In the genomic region with DNA sequence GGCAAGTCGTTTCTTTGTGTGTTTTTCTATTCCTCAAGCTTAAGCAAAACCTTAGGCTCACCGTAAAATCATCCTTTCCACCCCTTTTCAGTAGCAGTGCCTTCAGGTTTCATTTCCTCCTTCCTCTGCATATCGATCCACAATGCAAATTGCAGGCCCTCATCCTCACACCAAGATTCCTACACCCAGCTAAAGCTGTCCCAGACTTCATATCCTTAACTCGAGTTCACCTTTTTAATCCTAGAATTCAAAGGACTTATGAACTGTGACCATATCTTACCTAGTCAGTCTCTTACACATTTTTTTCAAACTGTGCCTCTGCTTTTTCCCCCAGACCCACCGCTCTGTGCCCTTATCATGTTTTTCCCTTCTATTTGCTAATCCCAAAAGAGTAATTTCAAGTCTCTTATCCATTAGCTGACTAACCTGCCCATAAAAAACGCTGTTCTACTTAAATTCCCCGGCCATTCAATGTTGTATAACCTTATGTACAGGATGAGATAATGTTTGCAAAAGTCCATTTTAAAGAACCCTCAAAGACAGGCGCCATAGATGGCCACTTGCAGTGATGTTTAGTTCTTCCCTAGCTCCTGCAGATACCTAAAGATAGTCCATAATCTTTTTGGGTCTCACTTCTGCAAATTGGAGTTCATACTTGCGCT, we compare ENCODE assay signal across 8 cellular contexts. TPM values are rescaled to one million over a fixed set of nuclear protein-coding genes. Genes with fewer than 3 reads are reported as not detected.
DNase-seq lines count a peak whose midpoint lies in the region; ATAC-seq and TF ChIP-seq lines count a peak whose summit lies in the region.

No MANE protein-coding gene starts in this region.

- H3K9me3 ChIP-seq in left ventricle myocardium inferior (replicated peaks): no peaks in the 10 kb centered on the region
- H3K9me3 ChIP-seq in ascending aorta: no peaks in the 10 kb centered on the region
- H3K9me3 ChIP-seq in mesenchymal stem cell (ENCODE audit: control insufficient read depth, low read length): no peaks in the 10 kb centered on the region

- H2BK15ac ChIP-seq in mesenchymal stem cell (ENCODE audit: low read depth, poor library complexity, severe bottlenecking): no peak overlapping the region

- TF ChIP-seq CTCF in left ventricle myocardium inferior (IDR thresholded peaks at IDR 0.05; ENCODE audit: borderline replicate concordance) (no peak), ascending aorta (IDR thresholded peaks at IDR 0.05) (no peak)

- H3K4me2 ChIP-seq in mesenchymal stem cell (ENCODE audit: low read length, poor library complexity, severe bottlenecking): peak overlapping the region; percentile 56

- ATAC-seq in Right ventricle myocardium superior (ENCODE audit: poor library complexity) (no peak), GM19023 (IDR thresholded peaks at IDR 0.05; ENCODE audit: unreplicated experiment) (no peak), GM18870 (IDR thresholded peaks at IDR 0.05; ENCODE audit: unreplicated experiment) (no peak)

- no peak overlapping the region for H2BK120ac ChIP-seq in mesenchymal stem cell (ENCODE audit: low read depth, low read length)

- H3K14ac ChIP-seq in mesenchymal stem cell (ENCODE audit: low read length in 2 of 2): no peak overlapping the region

- no peak overlapping the region for H4K8ac ChIP-seq in mesenchymal stem cell (ENCODE audit: low read length)

- H3K18ac ChIP-seq in mesenchymal stem cell (ENCODE audit: low read depth in 1 of 2, low read length in 2 of 2): no peak overlapping the region

- 21% methylated on average over 8 of the region's 9 CpGs for WGBS in mesenchymal stem cell

- no peak overlapping the region for H2AK5ac ChIP-seq in mesenchymal stem cell (ENCODE audit: low read length, severe bottlenecking)

- H2AFZ ChIP-seq in mesenchymal stem cell (ENCODE audit: low read depth, low read length): no peak overlapping the region

- peaks cover 72% of the 10 kb centered on the region for H3K4me1 ChIP-seq in left ventricle myocardium inferior
- H3K4me1 ChIP-seq in ascending aorta: peaks cover 0 to 7% of the 10 kb centered on the region in 2 donors
- H3K4me1 ChIP-seq in mesenchymal stem cell (ENCODE audit: control insufficient read depth, insufficient read depth, low read depth, low read length): peaks cover 10% of the 10 kb centered on the region

- peaks cover 3% of the 10 kb centered on the region for H3K79me1 ChIP-seq in mesenchymal stem cell (replicated peaks; ENCODE audit: low read length, poor library complexity, severe bottlenecking)

- no peak overlapping the region for H2BK5ac ChIP-seq in mesenchymal stem cell (ENCODE audit: low read depth, low read length, poor library complexity, severe bottlenecking)

- H3K4ac ChIP-seq in mesenchymal stem cell (ENCODE audit: low read depth in 1 of 2, low read length in 2 of 2): no peak overlapping the region

- H3K4me3 ChIP-seq in left ventricle myocardium inferior (peak overlapping the region; percentile 97), ascending aorta (peak overlapping the region; percentile 82), mesenchymal stem cell (ENCODE audit: insufficient read depth in 1 of 2, low read depth in 1 of 2, low read length in 2 of 2) (peak overlapping the region; percentile 98 to 99)

- H3K27ac ChIP-seq in left ventricle myocardium inferior (replicated peaks): peak overlapping the region; percentile 94
- peak overlapping the region; percentile 88 to 89 for H3K27ac ChIP-seq in ascending aorta
- peak overlapping the region; percentile 18 for H3K27ac ChIP-seq in mesenchymal stem cell (ENCODE audit: low read length, poor library complexity, severe bottlenecking)

- H3K36me3 ChIP-seq in left ventricle myocardium inferior (peaks cover 12% of the 10 kb centered on the region), ascending aorta (no peaks in the 10 kb centered on the region), mesenchymal stem cell (ENCODE audit: control insufficient read depth in 1 of 2, insufficient read depth in 2 of 2, low read depth in 1 of 2, low read length in 2 of 2) (peaks cover 22 to 23% of the 10 kb centered on the region in 2 experiments)

- peak overlapping the region; percentile 96 for H3K9ac ChIP-seq in mesenchymal stem cell (ENCODE audit: low read length)

- intact Hi-C loops in left ventricle myocardium inferior (cut with micrococcal nuclease) (no loop called here), Right ventricle myocardium superior (cut with DNase I) (loop anchor here (5.0 kb wide), 1 partner anchor 125 kb away; no protein-coding TSS in a partner anchor), ascending aorta (cut with DNase I) (loop anchor here (5.0 kb wide), 1 partner anchor 120 kb away; a partner anchor contains a TSS)

- no peak for DNase-seq in left ventricle myocardium inferior
- no peak for DNase-seq in Right ventricle myocardium superior
- no peak for DNase-seq in ascending aorta (ENCODE audit: low spot score in 2 of 2)
- no peak for DNase-seq in mesenchymal stem cell
- DNase-seq in stimulated activated CD4-positive, alpha-beta T cell treated with anti-CD3 and anti-CD28 coated beads, Interleukin-12 subunit alpha, Interleukin-12 subunit beta, amount 100 ng/mL, for 4 hours: no peak
- DNase-seq in NCI-H2171 treated with DMSO at 0.1 percent for 48 hours (lab: John Stamatoyannopoulos, UW): no peak

- H4K91ac ChIP-seq in mesenchymal stem cell (ENCODE audit: low read length): no peak overlapping the region

- H2BK12ac ChIP-seq in mesenchymal stem cell (ENCODE audit: low read length in 2 of 2): no peak overlapping the region

- no peak overlapping the region for H3K23ac ChIP-seq in mesenchymal stem cell (ENCODE audit: low read length in 2 of 2)

- no peaks in the 10 kb centered on the region for H3K27me3 ChIP-seq in left ventricle myocardium inferior (ENCODE audit: low read depth)
- H3K27me3 ChIP-seq in ascending aorta: no peaks in the 10 kb centered on the region
- H3K27me3 ChIP-seq in mesenchymal stem cell (ENCODE audit: control insufficient read depth in 1 of 2, insufficient read depth in 1 of 2, low read length in 2 of 2): no peaks in the 10 kb centered on the region

RNA-seq across cellular contexts. Expression of a gene that starts 1.5 kb away (rescaled TPM):
- total RNA-seq in left ventricle myocardium inferior (61.5 TPM), Right ventricle myocardium superior (56.8 TPM), ascending aorta (29.6 TPM)
- polyA plus RNA-seq in mesenchymal stem cell (2013, experiment 1 of 2): 66.1 TPM
- polyA plus RNA-seq in mesenchymal stem cell (2013, experiment 2 of 2): 68.3 TPM

RNA-seq across cellular contexts. Expression of a gene that starts 33.6 kb away (rescaled TPM):
- total RNA-seq in left ventricle myocardium inferior: 696 TPM
- total RNA-seq in Right ventricle myocardium superior: 728 TPM
- 194 TPM for total RNA-seq in ascending aorta
- polyA plus RNA-seq in mesenchymal stem cell (2013, experiment 1 of 2): 630 TPM
- polyA plus RNA-seq in mesenchymal stem cell (2013, experiment 2 of 2): 643 TPM

RNA-seq across cellular contexts. Expression of a gene that starts 51.0 kb away (rescaled TPM):
- not detected for total RNA-seq in left ventricle myocardium inferior
- total RNA-seq in Right ventricle myocardium superior: not detected
- total RNA-seq in ascending aorta: not detected
- polyA plus RNA-seq in mesenchymal stem cell (2013, experiment 1 of 2): not detected
- polyA plus RNA-seq in mesenchymal stem cell (2013, experiment 2 of 2): not detected

Comparison
In these comparisons a context has a peak if more than half of its experiments do, and no peak if none do; other contexts are left out.
1. H3K27ac ChIP-seq: peak in every context shown above with its lines; median percentile 94 in left ventricle myocardium inferior; 88 in ascending aorta; 18 in mesenchymal stem cell.